Comparison of ENCODE assay signal across 1 cellular context in genomic region chr14:24274101-24274543, GRCh38.
TF ChIP-seq lines count a peak whose summit lies in the region.

No MANE protein-coding gene starts in this region.

TF ChIP-seq in GM23338, 12 proteins besides CTCF, POLR2A, EP300 and RAD21 (continued from another document):
- TF ChIP-seq, protein P1, sequence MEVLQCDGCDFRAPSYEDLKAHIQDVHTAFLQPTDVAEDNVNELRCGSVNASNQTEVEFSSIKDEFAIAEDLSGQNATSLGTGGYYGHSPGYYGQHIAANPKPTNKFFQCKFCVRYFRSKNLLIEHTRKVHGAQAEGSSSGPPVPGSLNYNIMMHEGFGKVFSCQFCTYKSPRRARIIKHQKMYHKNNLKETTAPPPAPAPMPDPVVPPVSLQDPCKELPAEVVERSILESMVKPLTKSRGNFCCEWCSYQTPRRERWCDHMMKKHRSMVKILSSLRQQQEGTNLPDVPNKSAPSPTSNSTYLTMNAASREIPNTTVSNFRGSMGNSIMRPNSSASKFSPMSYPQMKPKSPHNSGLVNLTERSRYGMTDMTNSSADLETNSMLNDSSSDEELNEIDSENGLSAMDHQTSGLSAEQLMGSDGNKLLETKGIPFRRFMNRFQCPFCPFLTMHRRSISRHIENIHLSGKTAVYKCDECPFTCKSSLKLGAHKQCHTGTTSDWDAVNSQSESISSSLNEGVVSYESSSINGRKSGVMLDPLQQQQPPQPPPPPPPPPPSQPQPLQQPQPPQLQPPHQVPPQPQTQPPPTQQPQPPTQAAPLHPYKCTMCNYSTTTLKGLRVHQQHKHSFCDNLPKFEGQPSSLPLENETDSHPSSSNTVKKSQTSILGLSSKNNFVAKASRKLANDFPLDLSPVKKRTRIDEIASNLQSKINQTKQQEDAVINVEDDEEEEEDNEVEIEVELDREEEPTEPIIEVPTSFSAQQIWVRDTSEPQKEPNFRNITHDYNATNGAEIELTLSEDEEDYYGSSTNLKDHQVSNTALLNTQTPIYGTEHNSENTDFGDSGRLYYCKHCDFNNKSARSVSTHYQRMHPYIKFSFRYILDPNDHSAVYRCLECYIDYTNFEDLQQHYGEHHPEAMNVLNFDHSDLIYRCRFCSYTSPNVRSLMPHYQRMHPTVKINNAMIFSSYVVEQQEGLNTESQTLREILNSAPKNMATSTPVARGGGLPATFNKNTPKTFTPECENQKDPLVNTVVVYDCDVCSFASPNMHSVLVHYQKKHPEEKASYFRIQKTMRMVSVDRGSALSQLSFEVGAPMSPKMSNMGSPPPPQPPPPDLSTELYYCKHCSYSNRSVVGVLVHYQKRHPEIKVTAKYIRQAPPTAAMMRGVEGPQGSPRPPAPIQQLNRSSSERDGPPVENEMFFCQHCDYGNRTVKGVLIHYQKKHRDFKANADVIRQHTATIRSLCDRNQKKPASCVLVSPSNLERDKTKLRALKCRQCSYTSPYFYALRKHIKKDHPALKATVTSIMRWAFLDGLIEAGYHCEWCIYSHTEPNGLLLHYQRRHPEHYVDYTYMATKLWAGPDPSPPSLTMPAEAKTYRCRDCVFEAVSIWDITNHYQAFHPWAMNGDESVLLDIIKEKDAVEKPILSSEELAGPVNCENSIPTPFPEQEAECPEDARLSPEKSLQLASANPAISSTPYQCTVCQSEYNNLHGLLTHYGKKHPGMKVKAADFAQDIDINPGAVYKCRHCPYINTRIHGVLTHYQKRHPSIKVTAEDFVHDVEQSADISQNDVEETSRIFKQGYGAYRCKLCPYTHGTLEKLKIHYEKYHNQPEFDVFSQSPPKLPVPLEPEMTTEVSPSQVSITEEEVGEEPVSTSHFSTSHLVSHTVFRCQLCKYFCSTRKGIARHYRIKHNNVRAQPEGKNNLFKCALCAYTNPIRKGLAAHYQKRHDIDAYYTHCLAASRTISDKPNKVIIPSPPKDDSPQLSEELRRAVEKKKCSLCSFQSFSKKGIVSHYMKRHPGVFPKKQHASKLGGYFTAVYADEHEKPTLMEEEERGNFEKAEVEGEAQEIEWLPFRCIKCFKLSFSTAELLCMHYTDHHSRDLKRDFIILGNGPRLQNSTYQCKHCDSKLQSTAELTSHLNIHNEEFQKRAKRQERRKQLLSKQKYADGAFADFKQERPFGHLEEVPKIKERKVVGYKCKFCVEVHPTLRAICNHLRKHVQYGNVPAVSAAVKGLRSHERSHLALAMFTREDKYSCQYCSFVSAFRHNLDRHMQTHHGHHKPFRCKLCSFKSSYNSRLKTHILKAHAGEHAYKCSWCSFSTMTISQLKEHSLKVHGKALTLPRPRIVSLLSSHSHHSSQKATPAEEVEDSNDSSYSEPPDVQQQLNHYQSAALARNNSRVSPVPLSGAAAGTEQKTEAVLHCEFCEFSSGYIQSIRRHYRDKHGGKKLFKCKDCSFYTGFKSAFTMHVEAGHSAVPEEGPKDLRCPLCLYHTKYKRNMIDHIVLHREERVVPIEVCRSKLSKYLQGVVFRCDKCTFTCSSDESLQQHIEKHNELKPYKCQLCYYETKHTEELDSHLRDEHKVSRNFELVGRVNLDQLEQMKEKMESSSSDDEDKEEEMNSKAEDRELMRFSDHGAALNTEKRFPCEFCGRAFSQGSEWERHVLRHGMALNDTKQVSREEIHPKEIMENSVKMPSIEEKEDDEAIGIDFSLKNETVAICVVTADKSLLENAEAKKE (CRISPR knock-in tag; IDR thresholded peaks at IDR 0.05): no peak
